Comparison of ENCODE assay signal across 17 cellular contexts in genomic region chr7:22339725-22340390, GRCh38. TPM values are rescaled to one million over a fixed set of nuclear protein-coding genes. Genes with fewer than 3 reads are reported as not detected.
DNase-seq lines count a peak whose midpoint lies in the region; ATAC-seq, FAIRE-seq and TF ChIP-seq lines count a peak whose summit lies in the region.
"Had no signal": no experiment of that assay in that cellular context is flagged by ENCODE, and none has a peak within 500 bp of the region (broad histone marks: within the 10 kb centered on the region; RNA-seq: fewer than 3 reads in every experiment).

No MANE protein-coding gene starts in this region.

- DNase-seq in SKM-1 treated with dmso at 0.1 percent for 144 hours (lab: John Stamatoyannopoulos, UW; ENCODE audit: unreplicated experiment) (peak; percentile 3), SKM-1 (lab: John Stamatoyannopoulos, UW; ENCODE audit: unreplicated experiment) (no peak), GM19239 (ENCODE audit: insufficient read length, low spot score) (no peak), K562 (ENCODE audit: extremely low read depth in 1 of 4, low spot score in 3 of 4) (no peak), naive B cell (no peak), pons (ENCODE audit: low spot score) (no peak)
- DNase-seq in activated CD8-positive, alpha-beta memory T cell treated with anti-CD3 and anti-CD28 coated beads, Interleukin-2, amount 10 ng/mL, durations not matched to agents 7 days and 5 days: no peak
- DNase-seq: GF-D8, MG63, NCI-H1092 treated with DMSO at 0.1 percent for 48 hours, NCI-H2107, NCI-H524 treated with DMSO at 0.1 percent for 48 hours had no signal

- ATAC-seq in K562 (no peak), naive B cell (ENCODE audit: low read depth in 2 of 2) (peak; percentile 38 to 61)
- ATAC-seq in stimulated activated memory B cell treated with anti-CD40 and anti-IgM and Interleukin-4, amounts not matched to agents 10 μg/mL and 1 μg/mL and 100 μg/mL, for 72 hours: no peak
- no peak for ATAC-seq in activated CD8-positive, alpha-beta memory T cell treated with anti-CD3 and anti-CD28 coated beads, Interleukin-2, amount 10 ng/mL, durations not matched to agents 7 days and 5 days
- ATAC-seq: Right ventricle myocardium inferior had no signal

- TF ChIP-seq EP300 in K562 (IDR thresholded peaks at IDR 0.05; ENCODE audit: low read length): no peak

- H3K4me3 ChIP-seq in K562: no peak overlapping the region
- H3K4me3 ChIP-seq: MG63 had no signal

- CTCF ChIA-PET in K562 (lab: Yijun Ruan, JAX; ENCODE audit: low intra/inter-chr PET ratio): no interaction called here
- CTCF ChIA-PET in activated CD8-positive, alpha-beta memory T cell treated with anti-CD3 and anti-CD28 coated beads, Interleukin-2, amount 10 ng/mL, durations not matched to agents 7 days and 5 days (lab: Charles Lee): no interaction called here

- 38% methylated on average over 1 of the region's 2 CpGs for WGBS in K562 (ENCODE audit: insufficient coverage, low coverage, missing lambda C conversion rate)

- H3K27me3 ChIP-seq in K562 (ENCODE audit: control insufficient read depth in 2 of 2, insufficient read depth in 2 of 2, low read length in 2 of 2): no peaks in the 10 kb centered on the region
- H3K27me3 ChIP-seq: MG63 had no signal

- H3K9me1 ChIP-seq in K562 (ENCODE audit: control insufficient read depth, insufficient read depth, low read length): no peaks in the 10 kb centered on the region

- H3K79me2 ChIP-seq in K562 (ENCODE audit: control insufficient read depth, insufficient read depth, low read length): no peaks in the 10 kb centered on the region

- no peak overlapping the region for H2AFZ ChIP-seq in K562 (ENCODE audit: low read depth, low read length)

- peak overlapping the region in 2 of 6 donors; percentile 44 to 88 for H3K27ac Mint-ChIP-seq in naive B cell
- no peak overlapping the region for H3K27ac Mint-ChIP-seq in stimulated activated memory B cell treated with anti-CD40 and anti-IgM and Interleukin-4, amounts not matched to agents 10 μg/mL and 1 μg/mL and 100 μg/mL, for 72 hours
- no peak overlapping the region for H3K27ac Mint-ChIP-seq in activated CD8-positive, alpha-beta memory T cell treated with anti-CD3 and anti-CD28 coated beads, Interleukin-2, amount 10 ng/mL, durations not matched to agents 7 days and 5 days

- intact Hi-C loops in K562 (cut with micrococcal nuclease): no loop called here

- TF ChIP-seq CTCF in K562 (IDR thresholded peaks at IDR 0.05 in 2 of 3, conservative IDR thresholded peaks at IDR 0.05 in 1 of 3; ENCODE audit: insufficient read depth in 2 of 3, low read depth in 1 of 3, low read length in 3 of 3): no peak

- H3K36me3 ChIP-seq in K562 (ENCODE audit: control insufficient read depth, insufficient read depth, low read length): no peaks in the 10 kb centered on the region
- H3K36me3 ChIP-seq: MG63 had no signal

- H3K9ac ChIP-seq in K562 (ENCODE audit: insufficient read depth in 1 of 2, low read depth in 2 of 2, low read length in 2 of 2): no peak overlapping the region

- H3K9me3 ChIP-seq in K562 (replicated peaks; ENCODE audit: control insufficient read depth, insufficient read depth, low read depth, low read length): no peaks in the 10 kb centered on the region; the same call in 1 of the 2 replicates
- H3K9me3 ChIP-seq: MG63 had no signal

- POLR2A ChIA-PET in K562 (lab: Yijun Ruan, JAX): interaction anchor here (0.7 kb wide), 2 partner anchors 34 to 113 kb away, joined by 3 read pairs; no protein-coding TSS in a partner anchor

- TF ChIP-seq POLR2A in K562 (conservative IDR thresholded peaks at IDR 0.05): no peak

- FAIRE-seq in GM19239 (lab: Jason Lieb, UNC) (peak; percentile 71), K562 (lab: Jason Lieb, UNC) (no peak)
- FAIRE-seq: H54, RCC 7860 had no signal

- TF ChIP-seq RAD21 in K562 (CRISPR knock-in tag; conservative IDR thresholded peaks at IDR 0.05 in 1 of 2, IDR thresholded peaks at IDR 0.05 in 1 of 2): no peak

- H3K9me3 Mint-ChIP-seq in naive B cell: peaks cover 0 to 8% (median 5%) of the 10 kb centered on the region in 7 donors
- no peaks in the 10 kb centered on the region for H3K9me3 Mint-ChIP-seq in stimulated activated memory B cell treated with anti-CD40 and anti-IgM and Interleukin-4, amounts not matched to agents 10 μg/mL and 1 μg/mL and 100 μg/mL, for 72 hours
- H3K9me3 Mint-ChIP-seq in activated CD8-positive, alpha-beta memory T cell treated with anti-CD3 and anti-CD28 coated beads, Interleukin-2, amount 10 ng/mL, durations not matched to agents 7 days and 5 days (ENCODE audit: low read depth): no peaks in the 10 kb centered on the region

- in situ Hi-C loops in K562 (cut with MboI): no loop called here

- H3K36me3 Mint-ChIP-seq in naive B cell: peaks cover 0 to 14% of the 10 kb centered on the region in 2 donors
- no peaks in the 10 kb centered on the region for H3K36me3 Mint-ChIP-seq in stimulated activated memory B cell treated with anti-CD40 and anti-IgM and Interleukin-4, amounts not matched to agents 10 μg/mL and 1 μg/mL and 100 μg/mL, for 72 hours
- H3K36me3 Mint-ChIP-seq in activated CD8-positive, alpha-beta memory T cell treated with anti-CD3 and anti-CD28 coated beads, Interleukin-2, amount 10 ng/mL, durations not matched to agents 7 days and 5 days: no peaks in the 10 kb centered on the region

- peaks cover 0 to 3% of the 10 kb centered on the region in 2 experiments; a peak in 1 of 5 replicates for H3K4me1 ChIP-seq in K562 (replicated peaks in 1 of 2; ENCODE audit: control insufficient read depth in 2 of 2, insufficient read depth in 2 of 2, low read length in 2 of 2)

- H3K4me3 Mint-ChIP-seq in naive B cell: no peak overlapping the region
- H3K4me3 Mint-ChIP-seq in stimulated activated memory B cell treated with anti-CD40 and anti-IgM and Interleukin-4, amounts not matched to agents 10 μg/mL and 1 μg/mL and 100 μg/mL, for 72 hours: no peak overlapping the region
- no peak overlapping the region for H3K4me3 Mint-ChIP-seq in activated CD8-positive, alpha-beta memory T cell treated with anti-CD3 and anti-CD28 coated beads, Interleukin-2, amount 10 ng/mL, durations not matched to agents 7 days and 5 days

- no peak overlapping the region for H3K27ac ChIP-seq in K562 (ENCODE audit: extremely low read depth, low read depth, low read length)
- H3K27ac ChIP-seq: C4-2B had no signal

- H3K4me1 Mint-ChIP-seq in naive B cell: peaks cover 18 to 32% (median 20%) of the 10 kb centered on the region in 3 donors
- H3K4me1 Mint-ChIP-seq in stimulated activated memory B cell treated with anti-CD40 and anti-IgM and Interleukin-4, amounts not matched to agents 10 μg/mL and 1 μg/mL and 100 μg/mL, for 72 hours: no peaks in the 10 kb centered on the region
- no peaks in the 10 kb centered on the region for H3K4me1 Mint-ChIP-seq in activated CD8-positive, alpha-beta memory T cell treated with anti-CD3 and anti-CD28 coated beads, Interleukin-2, amount 10 ng/mL, durations not matched to agents 7 days and 5 days

- H3K4me2 ChIP-seq in K562 (ENCODE audit: insufficient read depth, low read length): no peak overlapping the region

- no TSS peak for BruUV-seq in K562 (replicated peaks; lab: Mats Ljungman, UMichigan)

- H3K27me3 Mint-ChIP-seq in naive B cell: no peaks in the 10 kb centered on the region
- no peaks in the 10 kb centered on the region for H3K27me3 Mint-ChIP-seq in stimulated activated memory B cell treated with anti-CD40 and anti-IgM and Interleukin-4, amounts not matched to agents 10 μg/mL and 1 μg/mL and 100 μg/mL, for 72 hours
- H3K27me3 Mint-ChIP-seq in activated CD8-positive, alpha-beta memory T cell treated with anti-CD3 and anti-CD28 coated beads, Interleukin-2, amount 10 ng/mL, durations not matched to agents 7 days and 5 days: peaks cover 14% of the 10 kb centered on the region

- H4K20me1 ChIP-seq in K562 (replicated peaks; ENCODE audit: control insufficient read depth, insufficient read depth, low read length): no peaks in the 10 kb centered on the region

RNA-seq across cellular contexts. Expression of gene RAPGEF5, which starts 17.1 kb away (rescaled TPM):
- 3.3 and 9.4 TPM in 2 replicates for total RNA-seq in K562 (2011; cell fraction: chromatin; rRNA removed; ENCODE audit: low replicate concordance)
- total RNA-seq in K562 (2011; cell fraction: nucleolus; rRNA removed): 1.3 and 2.5 TPM in 2 replicates
- 5.9 and 9.7 TPM in 2 replicates for total RNA-seq in K562 (2011; cell fraction: nucleoplasm; rRNA removed)
- total RNA-seq in K562 (2014; rRNA removed) (0.45 and 1.3 TPM in 2 replicates), K562 (2014; rRNA removed; fragmentation: Illumina TruSeq; extraction: Trizol) (2.0 and 2.3 TPM in 2 replicates), K562 (2015; rRNA removed; fragmentation: Illumina TruSeq; extraction: Trizol) (1.3 and 1.6 TPM in 2 replicates), K562 (2021) (1.8 and 3.1 TPM in 2 replicates)
- polyA plus RNA-seq in K562 (2011; rRNA removed) (0.85 and 1.3 TPM in 2 replicates), K562 (2014; fragmentation: Illumina TruSeq; extraction: Trizol) (0.75 and 1.1 TPM in 2 replicates), K562 (2014; fragmentation: Nextera tagmentation; extraction: Ambion mirVana) (1 to 10 TPM in 1 of 2 experiments, under 1 TPM in 1; 0.39 to 1.0 TPM), K562 (2014; rRNA removed) (0.94 and 1.1 TPM in 2 replicates), naive B cell (ENCODE audit: low read depth in 6 of 6) (1 to 10 TPM; 1.4 to 6.8 (median 3.0) TPM)
- polyA plus RNA-seq in K562 (2011; cell fraction: cytosol; rRNA removed): 0.25 and 0.58 TPM in 2 replicates
- 2.8 and 3.2 TPM in 2 replicates for polyA plus RNA-seq in K562 (2011; cell fraction: nucleus; rRNA removed)
- polyA plus RNA-seq in K562 (2012): 0.53 and 0.61 TPM in 2 replicates
- polyA minus RNA-seq in K562 (2011; rRNA and poly(A)+ RNA removed): 3.0 and 5.4 TPM in 2 replicates
- polyA minus RNA-seq in K562 (2011; cell fraction: cytosol; rRNA and poly(A)+ RNA removed): 0.86 and 3.3 TPM in 2 replicates
- polyA minus RNA-seq in K562 (2011; cell fraction: nucleus; rRNA and poly(A)+ RNA removed): 4.3 and 11.1 TPM in 2 replicates
- under 1 TPM; 0.66 to 0.99 TPM for total RNA-seq in activated CD8-positive, alpha-beta memory T cell treated with anti-CD3 and anti-CD28 coated beads, Interleukin-2, amount 10 ng/mL, durations not matched to agents 7 days and 5 days

Comparison
In these comparisons a context has a peak if more than half of its experiments do, and no peak if none do; other contexts are left out.
1. ATAC-seq: peak in naive B cell (2 of 2); none in K562 (single experiment), stimulated activated memory B cell treated with anti-CD40 and anti-IgM and Interleukin-4, amounts not matched to agents 10 μg/mL and 1 μg/mL and 100 μg/mL, for 72 hours (single experiment) and activated CD8-positive, alpha-beta memory T cell treated with anti-CD3 and anti-CD28 coated beads, Interleukin-2, amount 10 ng/mL, durations not matched to agents 7 days and 5 days (single experiment).